In the genomic region with DNA sequence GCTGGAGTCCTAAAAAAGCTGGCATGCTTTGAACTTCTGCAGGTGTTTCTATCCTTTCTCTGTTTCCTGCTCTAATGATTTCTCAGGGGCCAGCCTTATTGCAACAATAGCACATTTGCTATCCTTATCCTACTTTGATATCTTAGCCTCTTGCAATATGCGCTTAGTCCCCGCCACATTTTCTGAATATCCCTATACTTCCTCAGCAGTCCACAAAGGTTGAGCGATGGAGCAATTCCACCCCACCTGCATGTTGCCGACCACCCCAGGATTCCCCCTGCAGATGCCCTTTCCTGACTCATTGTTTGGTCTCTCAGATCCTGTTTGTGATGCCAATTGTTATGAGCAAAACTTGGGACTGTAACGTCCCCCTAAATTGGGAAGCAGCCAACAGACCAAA, we compare ENCODE assay signal across 23 cellular contexts.
"Had no signal": no experiment of that assay in that cellular context is flagged by ENCODE, and none has a peak within 500 bp of the region (broad histone marks: within the 10 kb centered on the region; RNA-seq: fewer than 3 reads in every experiment).

No MANE protein-coding gene starts in this region.

- H3K9me3 ChIP-seq: adrenal gland, breast epithelium, left ventricle myocardium inferior, spleen, tibial artery, uterus had no signal

- H3K36me3 ChIP-seq: adrenal gland, breast epithelium, left ventricle myocardium inferior, spleen, tibial artery, uterus had no signal

- H3K27ac ChIP-seq: adrenal gland, breast epithelium, coronary artery, left ventricle myocardium inferior, spleen, tibial artery, uterus had no signal

- ATAC-seq: activated CD8-positive, alpha-beta T cell treated with anti-CD3 and anti-CD28 coated beads, Interleukin-2, amount 10 ng/mL, durations not matched to agents 7 days and 5 days; stimulated activated naive B cell treated with anti-CD40 and anti-IgM and Interleukin-4, amounts not matched to agents 10 μg/mL and 1 μg/mL and 100 μg/mL, for 72 hours had no signal

- H3K4me3 ChIP-seq: adrenal gland, breast epithelium, coronary artery, left ventricle myocardium inferior, spleen, tibial artery, uterus had no signal

- H3K4me1 ChIP-seq: adrenal gland, breast epithelium, uterus had no signal

- DNase-seq: activated CD4-positive, alpha-beta T cell treated with anti-CD3 and anti-CD28 coated beads, Interleukin-2, amount 10 ng/mL, durations not matched to agents 7 days and 5 days; activated CD8-positive, alpha-beta T cell treated with anti-CD3 and anti-CD28 coated beads, Interleukin-2, amount 10 ng/mL, durations not matched to agents 7 days and 5 days; activated naive CD4-positive, alpha-beta T cell treated with anti-CD3 and anti-CD28 coated beads for 36 hours; activated T-cell treated with anti-CD3 and anti-CD28 coated beads, Interleukin-2, amount 50 U/mL, for 24 hours; adrenal gland; erythroblast; hypothalamus; immature natural killer cell; kidney glomerular epithelial cell; left ventricle myocardium inferior; mammary epithelial cell; midbrain; nephron progenitor cell; occipital lobe; posterior cingulate gyrus; spleen; stimulated activated CD4-positive, alpha-beta T cell treated with anti-CD3 and anti-CD28 coated beads, Interleukin-4, amount 100 ng/mL, for 4 hours; stimulated activated naive B cell treated with anti-CD40 and anti-IgM and Interleukin-4, amounts not matched to agents 10 μg/mL and 1 μg/mL and 100 μg/mL, for 72 hours; T1000; tibial artery; uterus had no signal

- H3K27me3 ChIP-seq: uterus had no signal
